25 cellular contexts compared by ENCODE assay signal in genomic region chr4:140748171-140748570, GRCh38.
"Had no signal": no experiment of that assay in that cellular context is flagged by ENCODE, and none has a peak within 500 bp of the region (broad histone marks: within the 10 kb centered on the region; RNA-seq: fewer than 3 reads in every experiment).

No MANE protein-coding gene starts in this region.

- FAIRE-seq: urothelium cell line had no signal

- H3K4me3 Mint-ChIP-seq: naive thymus-derived CD4-positive, alpha-beta T cell; natural killer cell treated with Interleukin-12 subunit alpha and Interleukin-12 subunit beta and Interleukin-15 and Interleukin-18, amount 100 ng/mL, for 72 hours; stimulated activated naive CD8-positive, alpha-beta T cell treated with anti-CD3 and anti-CD28 coated beads, Interleukin-15, Interleukin-2, amounts not matched to agents 100 ng/mL and 50 ng/mL, for 24 hours had no signal

- H3K4me3 ChIP-seq: left ventricle myocardium inferior, lung, mucosa of descending colon, ovary, prostate gland, skin epidermis, suprapubic skin, thoracic aorta, tibial artery, upper lobe of right lung had no signal

- H3K4me1 ChIP-seq: prostate gland had no signal

- H3K27ac ChIP-seq: left ventricle myocardium inferior, ovary, prostate gland, skin epidermis, suprapubic skin, thoracic aorta, tibial artery, upper lobe of right lung had no signal

- H3K27me3 ChIP-seq: ovary, suprapubic skin, tibial artery, upper lobe of right lung had no signal

- H3K27ac Mint-ChIP-seq: naive thymus-derived CD4-positive, alpha-beta T cell; natural killer cell treated with Interleukin-12 subunit alpha and Interleukin-12 subunit beta and Interleukin-15 and Interleukin-18, amount 100 ng/mL, for 72 hours; stimulated activated naive CD8-positive, alpha-beta T cell treated with anti-CD3 and anti-CD28 coated beads, Interleukin-15, Interleukin-2, amounts not matched to agents 100 ng/mL and 50 ng/mL, for 24 hours had no signal

- H3K36me3 ChIP-seq: left ventricle myocardium inferior, ovary, prostate gland, suprapubic skin, thoracic aorta, upper lobe of right lung had no signal

- H3K9me3 ChIP-seq: ovary, prostate gland, suprapubic skin, tibial artery, upper lobe of right lung had no signal

- H3K4me1 Mint-ChIP-seq: naive thymus-derived CD4-positive, alpha-beta T cell had no signal

- DNase-seq: islet precursor cell; left ventricle myocardium inferior; midbrain; mucosa of descending colon; naive thymus-derived CD4-positive, alpha-beta T cell; ovary; retina; right cardiac atrium; stimulated activated CD4-positive, alpha-beta T cell treated with anti-CD3 and anti-CD28 coated beads, Interleukin-12 subunit alpha, Interleukin-12 subunit beta, amount 100 ng/mL, for 4 hours; stimulated activated CD4-positive, alpha-beta T cell treated with anti-CD3 and anti-CD28 coated beads, Interleukin-15, amount 100 ng/mL, for 24 hours; stimulated activated CD4-positive, alpha-beta T cell treated with anti-CD3 and anti-CD28 coated beads, Interleukin-2, amount 100 ng/mL, for 24 hours; stimulated activated CD4-positive, alpha-beta T cell treated with anti-CD3 and anti-CD28 coated beads, Interleukin-4, amount 100 ng/mL, for 1 hour; stimulated activated naive CD4-positive, alpha-beta T cell; tibial artery; trophoblast cell; upper lobe of right lung had no signal

- ATAC-seq: mucosa of descending colon; naive thymus-derived CD4-positive, alpha-beta T cell; natural killer cell treated with Interleukin-12 subunit alpha and Interleukin-12 subunit beta and Interleukin-15 and Interleukin-18, amount 100 ng/mL, for 72 hours; right cardiac atrium; sciatic nerve; upper lobe of right lung had no signal
